1 cellular context compared by ENCODE assay signal in genomic region chr2:160282063-160282580, GRCh38.
TF ChIP-seq lines count a peak whose summit lies in the region.

No MANE protein-coding gene starts in this region.

TF ChIP-seq in GM23338, 12 proteins besides CTCF, POLR2A, EP300 and RAD21 (continued from another document):
- TF ChIP-seq ZNF462 (CRISPR knock-in tag; IDR thresholded peaks at IDR 0.05) (no peak), POLR2AphosphoS5 (IDR thresholded peaks at IDR 0.05; ENCODE audit: low read depth) (no peak)
TF ChIP-seq in GM23338: peak in this region for 0.
